In the genomic region with DNA sequence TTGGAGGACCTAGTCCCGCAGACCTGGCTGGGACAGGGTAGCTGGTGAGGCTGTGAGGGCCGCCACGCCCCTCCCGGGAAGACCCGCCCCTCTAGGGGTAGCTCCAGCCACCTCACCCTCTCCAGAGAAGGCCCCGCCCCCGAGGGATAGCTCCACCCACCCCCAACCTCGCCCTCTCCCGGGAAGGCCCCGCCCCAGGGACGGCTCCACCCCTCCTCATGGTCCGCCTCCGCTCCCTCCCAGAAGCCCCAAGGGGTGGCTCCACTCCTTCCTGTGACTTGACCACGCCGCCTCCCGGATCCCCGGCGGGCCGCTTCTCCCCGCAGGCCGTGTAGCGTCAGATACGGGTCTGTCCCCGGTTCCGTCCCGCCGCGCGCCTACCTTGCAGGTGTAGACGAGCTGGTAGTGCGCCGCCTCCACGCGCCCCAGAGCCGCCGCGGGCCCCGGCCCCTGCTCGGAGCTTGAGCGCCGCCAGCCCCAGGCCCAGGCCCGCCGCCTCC, we compare ENCODE assay signal across 8 cellular contexts. TPM values are rescaled to one million over a fixed set of nuclear protein-coding genes. Genes with fewer than 3 reads are reported as not detected.
DNase-seq lines count a peak whose midpoint lies in the region; ATAC-seq lines count a peak whose summit lies in the region.

No MANE protein-coding gene starts in this region.

- peaks cover 0 to 2% (median 0%) of the 10 kb centered on the region in 8 donors for H3K9me3 Mint-ChIP-seq in CD4-positive, alpha-beta memory T cell

- peak overlapping the region in 1 of 2 donors; percentile 59 for H3K4me3 ChIP-seq in CD4-positive, alpha-beta memory T cell (ENCODE audit: low read length in 2 of 2)
- peak overlapping the region; percentile 86 for H3K4me3 ChIP-seq in ectodermal cell (ENCODE audit: insufficient read depth, low read depth, low read length)

- no peaks in the 10 kb centered on the region for H3K36me3 ChIP-seq in CD4-positive, alpha-beta memory T cell (ENCODE audit: insufficient read depth, low read length)
- no peaks in the 10 kb centered on the region for H3K36me3 ChIP-seq in ectodermal cell (ENCODE audit: control insufficient read depth, insufficient read depth, low read length)

- peak overlapping the region; percentile 83 to 91 (median 86) for H3K4me3 Mint-ChIP-seq in CD4-positive, alpha-beta memory T cell

- CTCF ChIA-PET in CD4-positive, alpha-beta memory T cell (lab: Charles Lee; ENCODE audit: partially characterized antibody), result interaction anchor here (0.6 to 2.5 kb wide), 11 partner anchors 21 to 118 kb away, joined by 3 to 20 read pairs (median 3); no protein-coding TSS in a partner anchor

- 1% methylated on average over 42 to 43 of the region's 43 CpGs for WGBS in ectodermal cell, 2 experiments

- no peaks in the 10 kb centered on the region for H3K27me3 Mint-ChIP-seq in CD4-positive, alpha-beta memory T cell

- DNase-seq in CD4-positive, alpha-beta memory T cell, result peak; percentile 83 to 89 (median 86)
- DNase-seq in NCI-H82 (lab: John Stamatoyannopoulos, UW), result peak; percentile 97
- peak; percentile 79 to 92 for DNase-seq in activated CD8-positive, alpha-beta memory T cell treated with anti-CD3 and anti-CD28 coated beads for 1 hour (ENCODE audit: extremely low read depth in 1 of 2, low read depth in 1 of 2)
- peak; percentile 96 for DNase-seq in medulla oblongata (ENCODE audit: extremely low spot score)
- peak; percentile 90 for DNase-seq in stimulated activated CD8-positive, alpha-beta memory T cell treated with anti-CD3 and anti-CD28 coated beads, Interleukin-12 subunit alpha, Interleukin-12 subunit beta, amount 100 ng/mL, for 1 hour (ENCODE audit: low read depth)

- ATAC-seq in GM19438 (IDR thresholded peaks at IDR 0.05; ENCODE audit: low read depth, unreplicated experiment), result peak; percentile 78
- peak; percentile 56 for ATAC-seq in HG03565 (IDR thresholded peaks at IDR 0.05; ENCODE audit: unreplicated experiment)

- POLR2A ChIA-PET in CD4-positive, alpha-beta memory T cell (lab: Charles Lee; ENCODE audit: partially characterized antibody), result interaction anchor here (0.8 to 2.8 kb wide), 17 partner anchors 9 to 877 kb away, joined by 3 to 27 read pairs (median 6); a partner anchor contains a TSS

- H3K4me1 Mint-ChIP-seq in CD4-positive, alpha-beta memory T cell, result peaks cover 0 to 9% (median 0%) of the 10 kb centered on the region in 4 donors

- intact Hi-C loops in CD4-positive, alpha-beta memory T cell (cut with micrococcal nuclease), result loop anchor here (1.0 kb wide), 5 partner anchors 36 to 120 kb away; a partner anchor contains a TSS

- peak overlapping the region; percentile 76 for H3K27ac ChIP-seq in CD4-positive, alpha-beta memory T cell (ENCODE audit: low read depth, low read length)
- H3K27ac ChIP-seq in ectodermal cell (ENCODE audit: insufficient read depth, low read depth, low read length, poor library complexity, severe bottlenecking), result peak overlapping the region; percentile 60

- H3K9me3 ChIP-seq in CD4-positive, alpha-beta memory T cell (ENCODE audit: control insufficient read depth in 1 of 2, low read length in 2 of 2), result no peaks in the 10 kb centered on the region
- no peaks in the 10 kb centered on the region for H3K9me3 ChIP-seq in ectodermal cell (ENCODE audit: control insufficient read depth, low read length)

- H3K4me1 ChIP-seq in CD4-positive, alpha-beta memory T cell (ENCODE audit: insufficient read depth, low read length), result peaks cover 14% of the 10 kb centered on the region
- peaks cover 5% of the 10 kb centered on the region for H3K4me1 ChIP-seq in ectodermal cell (ENCODE audit: control insufficient read depth, insufficient read depth, low read length)

- peaks cover 0 to 16% of the 10 kb centered on the region in 2 donors for H3K36me3 Mint-ChIP-seq in CD4-positive, alpha-beta memory T cell

- peak overlapping the region; percentile 78 to 92 (median 85) for H3K27ac Mint-ChIP-seq in CD4-positive, alpha-beta memory T cell

- H3K27me3 ChIP-seq in CD4-positive, alpha-beta memory T cell (ENCODE audit: insufficient read depth, low read length), result no peaks in the 10 kb centered on the region
- H3K27me3 ChIP-seq in ectodermal cell (ENCODE audit: control insufficient read depth, insufficient read depth, low read length, poor library complexity, severe bottlenecking), result no peaks in the 10 kb centered on the region

RNA-seq across cellular contexts. Expression of a gene that starts 0.4 kb away (rescaled TPM):
- total RNA-seq in CD4-positive, alpha-beta memory T cell, result 10 to 100 TPM; 26.0 to 32.3 TPM
- polyA plus RNA-seq in CD4-positive, alpha-beta memory T cell, result 10 to 100 TPM; 71.3 to 86.1 TPM
- polyA plus RNA-seq in ectodermal cell (2013, experiment 1 of 4), result 8.6 TPM
- polyA plus RNA-seq in ectodermal cell (2013, experiment 2 of 4), result 7.3 TPM
- polyA plus RNA-seq in ectodermal cell (2013, experiment 3 of 4), result 12.0 TPM
- 10.4 TPM for polyA plus RNA-seq in ectodermal cell (2013, experiment 4 of 4)

RNA-seq across cellular contexts. Expression of a gene that starts 10.3 kb away (rescaled TPM):
- total RNA-seq in CD4-positive, alpha-beta memory T cell, result 1 to 10 TPM in 1 of 2 experiments, under 1 TPM in 1; 0.70 to 1.2 TPM
- polyA plus RNA-seq in CD4-positive, alpha-beta memory T cell, result under 1 TPM in 1 of 2 donors, not detected in 1; 0.41 TPM
- polyA plus RNA-seq in ectodermal cell (2013, experiment 1 of 4), result 0.37 TPM
- 0.48 TPM for polyA plus RNA-seq in ectodermal cell (2013, experiment 2 of 4)
- polyA plus RNA-seq in ectodermal cell (2013, experiment 3 of 4), result 0.43 TPM
- polyA plus RNA-seq in ectodermal cell (2013, experiment 4 of 4), result 0.49 TPM

RNA-seq across cellular contexts. Expression of a gene that starts 35.8 kb away (rescaled TPM):
- 1 to 10 TPM; 7.6 to 8.1 TPM for total RNA-seq in CD4-positive, alpha-beta memory T cell
- 1 to 10 TPM in 1 of 2 donors, under 1 TPM in 1; 0.78 to 1.6 TPM for polyA plus RNA-seq in CD4-positive, alpha-beta memory T cell
- polyA plus RNA-seq in ectodermal cell (2013, experiment 1 of 4), result 35.2 TPM
- 36.8 TPM for polyA plus RNA-seq in ectodermal cell (2013, experiment 2 of 4)
- polyA plus RNA-seq in ectodermal cell (2013, experiment 3 of 4), result 31.9 TPM
- 33.0 TPM for polyA plus RNA-seq in ectodermal cell (2013, experiment 4 of 4)

RNA-seq across cellular contexts. Expression of a gene that starts 36.8 kb away (rescaled TPM):
- total RNA-seq in CD4-positive, alpha-beta memory T cell, result 10 to 100 TPM; 13.1 to 15.4 TPM
- polyA plus RNA-seq in CD4-positive, alpha-beta memory T cell, result 1 to 10 TPM in 1 of 2 donors, under 1 TPM in 1; 0.35 to 2.1 TPM
- polyA plus RNA-seq in ectodermal cell (2013, experiment 1 of 4), result 21.6 TPM
- polyA plus RNA-seq in ectodermal cell (2013, experiment 2 of 4), result 22.3 TPM
- polyA plus RNA-seq in ectodermal cell (2013, experiment 3 of 4), result 15.7 TPM
- 15.3 TPM for polyA plus RNA-seq in ectodermal cell (2013, experiment 4 of 4)

RNA-seq across cellular contexts. Expression of a gene that starts 47.3 kb away (rescaled TPM):
- 10 to 100 TPM; 82.9 to 85.9 TPM for total RNA-seq in CD4-positive, alpha-beta memory T cell
- polyA plus RNA-seq in CD4-positive, alpha-beta memory T cell, result 10 to 100 TPM in 1 of 2 donors, 1 to 10 TPM in 1; 8.3 to 12.7 TPM
- polyA plus RNA-seq in ectodermal cell (2013, experiment 1 of 4), result 89.1 TPM
- 79.9 TPM for polyA plus RNA-seq in ectodermal cell (2013, experiment 2 of 4)
- polyA plus RNA-seq in ectodermal cell (2013, experiment 3 of 4), result 67.9 TPM
- polyA plus RNA-seq in ectodermal cell (2013, experiment 4 of 4), result 65.1 TPM
